Comparison of ENCODE assay signal across 14 cellular contexts in the genomic region with DNA sequence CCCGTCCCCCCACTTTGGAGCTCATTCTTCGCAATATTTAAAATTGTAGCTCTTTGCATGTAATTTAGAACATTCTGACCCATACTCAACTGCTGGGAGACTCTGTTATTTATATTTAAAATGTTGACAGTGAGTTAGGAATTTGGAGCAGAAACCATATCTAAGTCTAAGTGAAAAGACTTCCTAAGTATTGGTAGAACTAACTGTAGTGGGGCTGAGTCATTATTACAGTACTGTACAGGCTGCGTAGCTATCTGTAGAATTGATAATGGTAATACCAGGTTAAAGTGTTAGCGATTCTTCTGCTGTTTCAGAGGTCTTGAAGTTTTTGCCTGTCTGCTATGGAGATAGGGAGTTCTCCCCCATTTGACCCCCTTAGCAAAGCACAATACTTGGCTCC. TPM values are rescaled to one million over a fixed set of nuclear protein-coding genes. Genes with fewer than 3 reads are reported as not detected.
DNase-seq lines count a peak whose midpoint lies in the region; ATAC-seq, FAIRE-seq and TF ChIP-seq lines count a peak whose summit lies in the region.
"Had no signal": no experiment of that assay in that cellular context is flagged by ENCODE, and none has a peak within 500 bp of the region (broad histone marks: within the 10 kb centered on the region; RNA-seq: fewer than 3 reads in every experiment).

No MANE protein-coding gene starts in this region.

- DNase-seq in HepG2 (ENCODE audit: low spot score) (no peak), right lobe of liver (no peak), hepatocyte (ENCODE audit: low spot score) (no peak), gastrocnemius medialis (no peak), left ventricle myocardium superior (no peak), GM19239 (ENCODE audit: insufficient read length, low spot score) (no peak)
- DNase-seq: activated gamma-delta T cell treated with Interleukin-2 at 50 U/mL for 16 hours, islet precursor cell, KBM-7, NCI-H510A treated with DMSO at 0.1 percent for 48 hours had no signal

- FAIRE-seq in HepG2 (lab: Jason Lieb, UNC), result no peak
- FAIRE-seq in GM19239 (lab: Jason Lieb, UNC), result no peak

- TF ChIP-seq POLR2A in HepG2 (IDR thresholded peaks at IDR 0.05; ENCODE audit: insufficient read depth in 1 of 2, low read depth in 2 of 2, low read length in 2 of 2) (no peak), right lobe of liver (IDR thresholded peaks at IDR 0.05) (no peak), gastrocnemius medialis (IDR thresholded peaks at IDR 0.05) (no peak)

- no peaks in the 10 kb centered on the region for H3K27me3 Mint-ChIP-seq in activated T-helper 17 cell treated with anti-CD3 and anti-CD28 coated beads, Interleukin-2, amount 50 U/mL, for 72 hours

- no peak for TF ChIP-seq CTCF in HepG2 (CRISPR knock-in tag; IDR thresholded peaks at IDR 0.05)
- no peak for TF ChIP-seq CTCF in right lobe of liver (IDR thresholded peaks at IDR 0.05)
- no peak for TF ChIP-seq CTCF in hepatocyte (IDR thresholded peaks at IDR 0.05; ENCODE audit: poor library complexity)
- TF ChIP-seq CTCF in gastrocnemius medialis (IDR thresholded peaks at IDR 0.05 in 4 of 5, conservative IDR thresholded peaks at IDR 0.05 in 1 of 5), result no peak

- WGBS in HepG2 (ENCODE audit: low lambda C conversion rate), result 91% methylated on average over 4 of the region's 4 CpGs
- 87% methylated on average over 4 of the region's 4 CpGs for WGBS in right lobe of liver (ENCODE audit: insufficient coverage, low coverage, low lambda C conversion rate, missing lambda C conversion rate)
- WGBS in hepatocyte (ENCODE audit: low lambda C conversion rate, missing lambda C conversion rate), result 85% methylated on average over 4 of the region's 4 CpGs

- H2AFZ ChIP-seq in HepG2 (ENCODE audit: low read length) (no peak overlapping the region), hepatocyte (no peak overlapping the region)

- TF ChIP-seq RAD21 in HepG2 (CRISPR knock-in tag; IDR thresholded peaks at IDR 0.05), result no peak

- H3K27ac ChIP-seq in HepG2 (ENCODE audit: extremely low read length, insufficient read depth, low read length) (no peak overlapping the region), right lobe of liver (no peak overlapping the region), hepatocyte (no peak overlapping the region), gastrocnemius medialis (no peak overlapping the region)
- H3K27ac ChIP-seq: C4-2B, prostate gland had no signal

- no peaks in the 10 kb centered on the region for H3K9me3 Mint-ChIP-seq in activated T-helper 17 cell treated with anti-CD3 and anti-CD28 coated beads, Interleukin-2, amount 50 U/mL, for 72 hours

- H3K4me2 ChIP-seq in HepG2 (ENCODE audit: low read depth, low read length) (peak overlapping the region; percentile 94), hepatocyte (peak overlapping the region; percentile 82)

- in situ Hi-C loops in HepG2 (cut with HindIII; ENCODE audit: extremely low pct_ligation_motif_present, low pct_unique_long_range_greater_than_20kb), result no loop called here
- in situ Hi-C loops in gastrocnemius medialis (cut with MboI; ENCODE audit: low sequenced_read_pairs in 4 of 4), result no loop called here

- CTCF ChIA-PET in HepG2 (lab: Yijun Ruan, JAX; ENCODE audit: low intra/inter-chr PET ratio, low total read pairs), result no interaction called here

- H3K4me1 ChIP-seq in HepG2 (ENCODE audit: insufficient read depth, low read length) (peaks cover 83% of the 10 kb centered on the region), right lobe of liver (peaks cover 0 to 38% (median 11%) of the 10 kb centered on the region in 4 donors), hepatocyte (ENCODE audit: insufficient read depth) (peaks cover 38% of the 10 kb centered on the region), gastrocnemius medialis (peaks cover 59 to 64% of the 10 kb centered on the region in 2 donors)

- intact Hi-C loops in HepG2 (cut with micrococcal nuclease; ENCODE audit: unreplicated experiment) (no loop called here), right lobe of liver (cut with DNase I) (no loop called here), gastrocnemius medialis (cut with DNase I; ENCODE audit: low total_unique reads) (no loop called here), left ventricle myocardium superior (cut with micrococcal nuclease) (no loop called here)

- H3K36me3 Mint-ChIP-seq in activated T-helper 17 cell treated with anti-CD3 and anti-CD28 coated beads, Interleukin-2, amount 50 U/mL, for 72 hours (ENCODE audit: low read depth), result peaks cover 80% of the 10 kb centered on the region

- H3K27me3 ChIP-seq in HepG2 (ENCODE audit: control insufficient read depth in 1 of 2, insufficient read depth in 2 of 2, low read length in 2 of 2) (no peaks in the 10 kb centered on the region), right lobe of liver (no peaks in the 10 kb centered on the region), hepatocyte (no peaks in the 10 kb centered on the region), gastrocnemius medialis (no peaks in the 10 kb centered on the region)

- peak overlapping the region; percentile 84 for H3K4me3 Mint-ChIP-seq in activated T-helper 17 cell treated with anti-CD3 and anti-CD28 coated beads, Interleukin-2, amount 50 U/mL, for 72 hours

- peaks cover 37% of the 10 kb centered on the region for H4K20me1 ChIP-seq in HepG2 (ENCODE audit: insufficient read depth, low read length)
- H4K20me1 ChIP-seq in hepatocyte (ENCODE audit: insufficient read depth, poor library complexity, severe bottlenecking), result peaks cover 63% of the 10 kb centered on the region

- no peaks in the 10 kb centered on the region for H3K9me3 ChIP-seq in HepG2 (ENCODE audit: low read length)
- no peaks in the 10 kb centered on the region for H3K9me3 ChIP-seq in right lobe of liver
- H3K9me3 ChIP-seq in hepatocyte (ENCODE audit: low read depth), result no peaks in the 10 kb centered on the region
- H3K9me3 ChIP-seq in gastrocnemius medialis, result no peaks in the 10 kb centered on the region
- H3K9me3 ChIP-seq: prostate gland had no signal

- 0 out of 2 replicates have a peak overlapping the region, but pooled peaks have one; percentile 1 for H3K9ac ChIP-seq in HepG2 (ENCODE audit: insufficient read depth, low read depth, low read length)

- POLR2A ChIA-PET in HepG2 (lab: Yijun Ruan, JAX), result interaction anchor here (1.3 to 2.1 kb wide), 2 partner anchors 15 to 26 kb away, joined by 3 to 5 read pairs; no protein-coding TSS in a partner anchor

- no peak for ATAC-seq in HepG2
- no peak for ATAC-seq in right lobe of liver
- ATAC-seq in activated T-helper 17 cell treated with anti-CD3 and anti-CD28 coated beads, Interleukin-2, amount 50 U/mL, for 72 hours (replicated peaks), result no peak
- ATAC-seq in gastrocnemius medialis, result no peak
- no peak for ATAC-seq in GM18511 (IDR thresholded peaks at IDR 0.05; ENCODE audit: unreplicated experiment)
- ATAC-seq in left ventricle myocardium superior, result no peak

- TF ChIP-seq EP300 in HepG2 (IDR thresholded peaks at IDR 0.05; ENCODE audit: low read depth in 2 of 2, low read length in 2 of 2), result no peak
- TF ChIP-seq EP300 in HepG2 (CRISPR knock-in tag; IDR thresholded peaks at IDR 0.05; ENCODE audit: borderline replicate concordance), result no peak

- H3K27ac Mint-ChIP-seq in activated T-helper 17 cell treated with anti-CD3 and anti-CD28 coated beads, Interleukin-2, amount 50 U/mL, for 72 hours, result peak overlapping the region; percentile 99

- H3K4me1 Mint-ChIP-seq in activated T-helper 17 cell treated with anti-CD3 and anti-CD28 coated beads, Interleukin-2, amount 50 U/mL, for 72 hours, result peaks cover 52% of the 10 kb centered on the region

- BruUV-seq in HepG2 (replicated peaks; lab: Mats Ljungman, UMichigan), result no TSS peak

- H3K79me2 ChIP-seq in HepG2 (ENCODE audit: insufficient read depth, low read length) (peaks cover 84% of the 10 kb centered on the region), hepatocyte (peaks cover 85% of the 10 kb centered on the region)

- H3K36me3 ChIP-seq in HepG2 (replicated peaks in 1 of 2; ENCODE audit: control insufficient read depth in 1 of 2, insufficient read depth in 2 of 2, low read length in 2 of 2), result peaks cover 4% of the 10 kb centered on the region in 2 experiments; a peak in 1 of 5 replicates
- H3K36me3 ChIP-seq in right lobe of liver, result no peaks in the 10 kb centered on the region
- no peaks in the 10 kb centered on the region for H3K36me3 ChIP-seq in hepatocyte (replicated peaks; ENCODE audit: insufficient read depth, low read depth)
- H3K36me3 ChIP-seq in gastrocnemius medialis, result no peaks in the 10 kb centered on the region
- H3K36me3 ChIP-seq: prostate gland had no signal

- H3K4me3 ChIP-seq in HepG2 (replicated peaks in 1 of 3; ENCODE audit: insufficient read depth in 1 of 3, low read depth in 2 of 3, low read length in 3 of 3) (peak overlapping the region; percentile 5 to 95 (median 91); a peak in 3 of 6 replicates), right lobe of liver (no peak overlapping the region), hepatocyte (peak overlapping the region; percentile 22), gastrocnemius medialis (no peak overlapping the region)
- H3K4me3 ChIP-seq: prostate gland had no signal

- H3K9me2 ChIP-seq in hepatocyte (replicated peaks; ENCODE audit: insufficient read depth), result no peaks in the 10 kb centered on the region

RNA-seq across cellular contexts. Expression of gene TOP1, which starts 3.6 kb away (rescaled TPM):
- total RNA-seq in HepG2 (2016; rRNA removed; fragmentation: Illumina TruSeq; extraction: Trizol), result 19.4 and 75.3 TPM in 2 replicates
- 17.3 and 19.8 TPM in 2 replicates for total RNA-seq in HepG2 (2016; cell fraction: cytosol; rRNA removed; fragmentation: Illumina TruSeq; extraction: Trizol; ENCODE audit: low read depth)
- total RNA-seq in HepG2 (2016; cell fraction: insoluble cytoplasmic fraction; rRNA removed; fragmentation: Illumina TruSeq; extraction: Trizol), result 17.0 and 75.6 TPM in 2 replicates
- 20.3 and 21.0 TPM in 2 replicates for total RNA-seq in HepG2 (2016; cell fraction: membrane; rRNA removed; fragmentation: Illumina TruSeq; extraction: Trizol)
- total RNA-seq in HepG2 (2016; cell fraction: nucleus; rRNA removed; fragmentation: Illumina TruSeq; extraction: Trizol), result 45.7 and 48.4 TPM in 2 replicates
- polyA plus RNA-seq in HepG2 (2011; rRNA removed), result 9.9 and 10.2 TPM in 2 replicates
- polyA plus RNA-seq in HepG2 (2011; cell fraction: cytosol; rRNA removed), result 5.5 and 9.3 TPM in 2 replicates
- 10.9 and 11.3 TPM in 2 replicates for polyA plus RNA-seq in HepG2 (2011; cell fraction: nucleus; rRNA removed)
- polyA plus RNA-seq in HepG2 (2012), result 51.4 and 67.5 TPM in 2 replicates
- polyA plus RNA-seq in HepG2 (2016; cell fraction: cytosol; fragmentation: Illumina TruSeq; extraction: Trizol; ENCODE audit: low read depth), result 2.6 and 3.5 TPM in 2 replicates
- 131 and 136 TPM in 2 replicates for polyA plus RNA-seq in HepG2 (2016; cell fraction: insoluble cytoplasmic fraction; fragmentation: Illumina TruSeq; extraction: Trizol; ENCODE audit: low read depth)
- polyA plus RNA-seq in HepG2 (2016; cell fraction: membrane; fragmentation: Illumina TruSeq; extraction: Trizol; ENCODE audit: low read depth), result 9.6 and 10.8 TPM in 2 replicates
- polyA plus RNA-seq in HepG2 (2016; cell fraction: nucleus; fragmentation: Illumina TruSeq; extraction: Trizol; ENCODE audit: insufficient read depth, low read depth), result 89.8 and 94.4 TPM in 2 replicates
- 7.0 and 9.4 TPM in 2 replicates for polyA minus RNA-seq in HepG2 (2011; rRNA and poly(A)+ RNA removed; ENCODE audit: low replicate concordance)
- polyA minus RNA-seq in HepG2 (2011; cell fraction: cytosol; rRNA and poly(A)+ RNA removed), result 25.1 and 28.4 TPM in 2 replicates
- 21.5 and 22.1 TPM in 2 replicates for polyA minus RNA-seq in HepG2 (2011; cell fraction: nucleus; rRNA and poly(A)+ RNA removed)
- total RNA-seq in right lobe of liver, result 10 to 100 TPM; 17.3 to 29.7 (median 25.5) TPM
- 10 to 100 TPM; 62.4 to 82.8 TPM for total RNA-seq in activated T-helper 17 cell treated with anti-CD3 and anti-CD28 coated beads, Interleukin-2, amount 50 U/mL, for 72 hours
- total RNA-seq in hepatocyte, result 38.2 and 39.9 TPM in 2 replicates
- 28.3 and 33.3 TPM in 2 replicates for polyA plus RNA-seq in hepatocyte
- total RNA-seq in gastrocnemius medialis, result 10 to 100 TPM in 3 of 4 donors, 1 to 10 TPM in 1; 9.4 to 13.6 (median 12.2) TPM
- 25.3 TPM for total RNA-seq in left ventricle myocardium superior

Comparison
In these comparisons a context has a peak if more than half of its experiments do, and no peak if none do; other contexts are left out.
1. H3K4me3 ChIP-seq: peak in HepG2 (3 of 3) and hepatocyte (single experiment); none in right lobe of liver (0 of 3) and gastrocnemius medialis (0 of 4).